40 cellular contexts compared by ENCODE assay signal in the genomic region with DNA sequence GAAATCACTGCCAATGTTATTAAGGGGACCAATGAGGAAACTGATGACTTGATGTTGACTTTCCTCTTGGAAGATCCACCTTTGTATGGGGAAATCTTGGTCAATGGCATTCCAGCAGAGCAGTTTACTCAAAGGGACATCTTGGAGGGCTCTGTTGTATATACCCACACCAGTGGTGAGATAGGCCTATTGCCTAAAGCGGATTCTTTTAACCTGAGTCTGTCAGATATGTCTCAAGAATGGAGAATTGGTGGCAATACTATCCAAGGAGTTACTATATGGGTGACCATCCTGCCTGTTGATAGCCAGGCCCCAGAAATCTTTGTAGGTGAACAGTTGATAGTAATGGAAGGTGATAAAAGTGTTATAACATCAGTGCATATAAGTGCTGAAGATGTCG. TPM values are rescaled to one million over a fixed set of nuclear protein-coding genes. Genes with fewer than 3 reads are reported as not detected.
"Had no signal": no experiment of that assay in that cellular context is flagged by ENCODE, and none has a peak within 500 bp of the region (broad histone marks: within the 10 kb centered on the region; RNA-seq: fewer than 3 reads in every experiment).

No MANE protein-coding gene starts in this region.

- H3K4me1 Mint-ChIP-seq: activated naive CD4-positive, alpha-beta T cell treated with anti-CD3 and anti-CD28 coated beads, Interleukin-2, amount 10 ng/mL, durations not matched to agents 7 days and 5 days; activated naive CD4-positive, alpha-beta T cell treated with anti-CD3 and anti-CD28 coated beads, Interleukin-2, amount 50 U/mL, for 24 hours; activated naive CD8-positive, alpha-beta T cell treated with anti-CD3 and anti-CD28 coated beads, Interleukin-2, amount 10 ng/mL, durations not matched to agents 7 days and 5 days; activated naive CD8-positive, alpha-beta T cell treated with anti-CD3 and anti-CD28 coated beads, Interleukin-2, amount 50 U/mL, for 24 hours; activated T-helper 17 cell treated with anti-CD3 and anti-CD28 coated beads, Interleukin-2, amount 50 U/mL, for 72 hours; central memory CD8-positive, alpha-beta T cell had no signal

- H3K9me3 ChIP-seq: adrenal gland, ascending aorta, body of pancreas, breast epithelium had no signal

- H3K27me3 ChIP-seq: ascending aorta had no signal

- H3K4me3 ChIP-seq: adrenal gland, ascending aorta, body of pancreas, breast epithelium, cardiac muscle cell had no signal

- H3K27ac Mint-ChIP-seq: activated naive CD4-positive, alpha-beta T cell treated with anti-CD3 and anti-CD28 coated beads for 36 hours; activated naive CD4-positive, alpha-beta T cell treated with anti-CD3 and anti-CD28 coated beads, Interleukin-2, amount 10 ng/mL, durations not matched to agents 7 days and 5 days; activated naive CD4-positive, alpha-beta T cell treated with anti-CD3 and anti-CD28 coated beads, Interleukin-2, amount 50 U/mL, for 24 hours; activated naive CD4-positive, alpha-beta T cell treated with anti-CD3 and anti-CD28 coated beads, Interleukin-2, amount 50 U/mL, for 72 hours; activated naive CD8-positive, alpha-beta T cell; activated naive CD8-positive, alpha-beta T cell treated with anti-CD3 and anti-CD28 coated beads for 36 hours; activated naive CD8-positive, alpha-beta T cell treated with anti-CD3 and anti-CD28 coated beads, Interleukin-2, amount 10 ng/mL, durations not matched to agents 7 days and 5 days; activated naive CD8-positive, alpha-beta T cell treated with anti-CD3 and anti-CD28 coated beads, Interleukin-2, amount 50 U/mL, for 24 hours; activated T-cell treated with anti-CD3 and anti-CD28 coated beads, Interleukin-2, amount 50 U/mL, for 24 hours; activated T-cell treated with anti-CD3 and anti-CD28 coated beads, Interleukin-2, amount 50 U/mL, for 72 hours; activated T-helper 1 cell treated with anti-CD3 and anti-CD28 coated beads, Interleukin-12 subunit alpha, Interleukin-12 subunit beta, Interleukin-2, Interleukin-4 antibody, amounts not matched to agents 30 ng/mL and 10 ng/mL and 1 ng/mL, durations not matched to agents 14 hours and 24 hours and 36 hours; activated T-helper 17 cell treated with anti-CD3 and anti-CD28 coated beads, Interleukin-2, amount 50 U/mL, for 72 hours; activated T-helper 2 cell treated with anti-CD3 and anti-CD28 coated beads, Interferon-gamma antibody, Interleukin-2, Interleukin-4, amounts not matched to agents 10 μg/mL and 5 μg/mL and 100 μg/mL, durations not matched to agents 14 hours and 24 hours and 36 hours; brain had no signal

- H3K9me3 Mint-ChIP-seq: activated naive CD4-positive, alpha-beta T cell treated with anti-CD3 and anti-CD28 coated beads for 36 hours; activated naive CD4-positive, alpha-beta T cell treated with anti-CD3 and anti-CD28 coated beads, Interleukin-2, amount 10 ng/mL, durations not matched to agents 7 days and 5 days; activated naive CD4-positive, alpha-beta T cell treated with anti-CD3 and anti-CD28 coated beads, Interleukin-2, amount 50 U/mL, for 24 hours; activated naive CD8-positive, alpha-beta T cell treated with anti-CD3 and anti-CD28 coated beads for 36 hours; activated naive CD8-positive, alpha-beta T cell treated with anti-CD3 and anti-CD28 coated beads, Interleukin-2, amount 50 U/mL, for 24 hours; activated T-cell treated with anti-CD3 and anti-CD28 coated beads, Interleukin-2, amount 50 U/mL, for 24 hours; activated T-cell treated with anti-CD3 and anti-CD28 coated beads, Interleukin-2, amount 50 U/mL, for 4 hours; activated T-cell treated with anti-CD3 and anti-CD28 coated beads, Interleukin-2, amount 50 U/mL, for 72 hours; activated T-helper 1 cell treated with anti-CD3 and anti-CD28 coated beads, Interleukin-12 subunit alpha, Interleukin-12 subunit beta, Interleukin-2, Interleukin-4 antibody, amounts not matched to agents 30 ng/mL and 10 ng/mL and 1 ng/mL, durations not matched to agents 14 hours and 24 hours and 36 hours; activated T-helper 17 cell treated with anti-CD3 and anti-CD28 coated beads, Interleukin-2, amount 50 U/mL, for 72 hours; activated T-helper 2 cell treated with anti-CD3 and anti-CD28 coated beads, Interferon-gamma antibody, Interleukin-2, Interleukin-4, amounts not matched to agents 10 μg/mL and 5 μg/mL and 100 μg/mL, durations not matched to agents 14 hours and 24 hours and 36 hours; central memory CD8-positive, alpha-beta T cell had no signal

- H3K36me3 Mint-ChIP-seq: activated naive CD4-positive, alpha-beta T cell treated with anti-CD3 and anti-CD28 coated beads, Interleukin-2, amount 10 ng/mL, durations not matched to agents 7 days and 5 days; activated naive CD4-positive, alpha-beta T cell treated with anti-CD3 and anti-CD28 coated beads, Interleukin-2, amount 50 U/mL, for 24 hours; activated naive CD4-positive, alpha-beta T cell treated with anti-CD3 and anti-CD28 coated beads, Interleukin-2, amount 50 U/mL, for 72 hours; activated naive CD8-positive, alpha-beta T cell; activated naive CD8-positive, alpha-beta T cell treated with anti-CD3 and anti-CD28 coated beads for 36 hours; activated naive CD8-positive, alpha-beta T cell treated with anti-CD3 and anti-CD28 coated beads, Interleukin-2, amount 10 ng/mL, durations not matched to agents 7 days and 5 days had no signal

- H3K4me3 Mint-ChIP-seq: activated naive CD4-positive, alpha-beta T cell treated with anti-CD3 and anti-CD28 coated beads for 36 hours; activated naive CD4-positive, alpha-beta T cell treated with anti-CD3 and anti-CD28 coated beads, Interleukin-2, amount 10 ng/mL, durations not matched to agents 7 days and 5 days; activated naive CD4-positive, alpha-beta T cell treated with anti-CD3 and anti-CD28 coated beads, Interleukin-2, amount 50 U/mL, for 24 hours; activated naive CD8-positive, alpha-beta T cell; activated naive CD8-positive, alpha-beta T cell treated with anti-CD3 and anti-CD28 coated beads for 36 hours; activated naive CD8-positive, alpha-beta T cell treated with anti-CD3 and anti-CD28 coated beads, Interleukin-2, amount 10 ng/mL, durations not matched to agents 7 days and 5 days; activated naive CD8-positive, alpha-beta T cell treated with anti-CD3 and anti-CD28 coated beads, Interleukin-2, amount 50 U/mL, for 24 hours; activated T-cell treated with anti-CD3 and anti-CD28 coated beads, Interleukin-2, amount 50 U/mL, for 24 hours; activated T-cell treated with anti-CD3 and anti-CD28 coated beads, Interleukin-2, amount 50 U/mL, for 4 hours; activated T-cell treated with anti-CD3 and anti-CD28 coated beads, Interleukin-2, amount 50 U/mL, for 72 hours; activated T-helper 1 cell treated with anti-CD3 and anti-CD28 coated beads, Interleukin-12 subunit alpha, Interleukin-12 subunit beta, Interleukin-2, Interleukin-4 antibody, amounts not matched to agents 30 ng/mL and 10 ng/mL and 1 ng/mL, durations not matched to agents 14 hours and 24 hours and 36 hours; activated T-helper 17 cell treated with anti-CD3 and anti-CD28 coated beads, Interleukin-2, amount 50 U/mL, for 72 hours; brain; central memory CD8-positive, alpha-beta T cell had no signal

- H3K36me3 ChIP-seq: adrenal gland, ascending aorta, brain microvascular endothelial cell, breast epithelium, cardiac muscle cell had no signal

- DNase-seq: activated effector memory CD4-positive, alpha-beta T cell treated with anti-CD3 and anti-CD28 coated beads, Interleukin-2, amount 50 U/mL, for 16 hours; activated effector memory CD4-positive, alpha-beta T cell treated with Interleukin-2 at 50 U/mL for 16 hours; activated gamma-delta T cell; activated gamma-delta T cell treated with Interleukin-2 at 50 U/mL for 16 hours; activated naive CD4-positive, alpha-beta T cell; activated naive CD4-positive, alpha-beta T cell treated with anti-CD3 and anti-CD28 coated beads for 36 hours; activated naive CD4-positive, alpha-beta T cell treated with anti-CD3 and anti-CD28 coated beads, Interleukin-2, amount 10 ng/mL, durations not matched to agents 7 days and 5 days; activated naive CD4-positive, alpha-beta T cell treated with anti-CD3 and anti-CD28 coated beads, Interleukin-2, amount 50 U/mL, for 16 hours; activated naive CD4-positive, alpha-beta T cell treated with Interleukin-2 at 50 U/mL for 16 hours; activated naive CD8-positive, alpha-beta T cell treated with anti-CD3 and anti-CD28 coated beads for 36 hours; activated naive CD8-positive, alpha-beta T cell treated with anti-CD3 and anti-CD28 coated beads, Interleukin-2, amount 10 ng/mL, durations not matched to agents 7 days and 5 days; activated naive CD8-positive, alpha-beta T cell treated with anti-CD3 and anti-CD28 coated beads, Interleukin-2, amount 50 U/mL, for 24 hours; activated T-cell treated with anti-CD3 and anti-CD28 coated beads for 4 hours; activated T-cell treated with anti-CD3 and anti-CD28 coated beads, Interleukin-2, amount 50 U/mL, for 1 hour; activated T-cell treated with anti-CD3 and anti-CD28 coated beads, Interleukin-2, amount 50 U/mL, for 24 hours; activated T-cell treated with anti-CD3 and anti-CD28 coated beads, Interleukin-2, amount 50 U/mL, for 4 hours; activated T-cell treated with anti-CD3 and anti-CD28 coated beads, Interleukin-2, amount 50 U/mL, for 48 hours; activated T-cell treated with anti-CD3 and anti-CD28 coated beads, Interleukin-2, amount 50 U/mL, for 72 hours; adrenal gland; amniotic stem cell; amygdala; anterior cingulate cortex; aorta; body of pancreas; brain microvascular endothelial cell; caudate nucleus; central memory CD4-positive, alpha-beta T cell; cerebellar nuclear complex had no signal

- H3K4me1 ChIP-seq: adrenal gland, ascending aorta had no signal

- H3K27ac ChIP-seq: adrenal gland, ascending aorta, body of pancreas, brain microvascular endothelial cell, breast epithelium, cardiac muscle cell had no signal

- ATAC-seq: activated naive CD4-positive, alpha-beta T cell treated with anti-CD3 and anti-CD28 coated beads, Interleukin-2, amount 50 U/mL, for 72 hours; activated naive CD8-positive, alpha-beta T cell treated with anti-CD3 and anti-CD28 coated beads, Interleukin-2, amount 50 U/mL, for 24 hours; activated T-cell treated with anti-CD3 and anti-CD28 coated beads, Interleukin-2, amount 50 U/mL, for 4 hours; activated T-cell treated with anti-CD3 and anti-CD28 coated beads, Interleukin-2, amount 50 U/mL, for 72 hours; activated T-helper 17 cell treated with anti-CD3 and anti-CD28 coated beads, Interleukin-2, amount 50 U/mL, for 72 hours; body of pancreas had no signal

RNA-seq across cellular contexts. Expression of a gene that starts 3.4 kb away (rescaled TPM):
- total RNA-seq: activated naive CD4-positive, alpha-beta T cell treated with anti-CD3 and anti-CD28 coated beads for 36 hours; activated naive CD4-positive, alpha-beta T cell treated with anti-CD3 and anti-CD28 coated beads, Interleukin-2, amount 50 U/mL, for 72 hours; activated naive CD8-positive, alpha-beta T cell treated with anti-CD3 and anti-CD28 coated beads for 36 hours; activated naive CD8-positive, alpha-beta T cell treated with anti-CD3 and anti-CD28 coated beads, Interleukin-2, amount 10 ng/mL, durations not matched to agents 7 days and 5 days; activated T-helper 17 cell treated with anti-CD3 and anti-CD28 coated beads, Interleukin-2, amount 50 U/mL, for 72 hours; ascending aorta; bronchial epithelial cell had no signal
- polyA plus RNA-seq: aorta had no signal
